Comparison of ENCODE assay signal across 2 cellular contexts in genomic region chr7:22811746-22812280, GRCh38.
TF ChIP-seq lines count a peak whose summit lies in the region.

No MANE protein-coding gene starts in this region.

TF ChIP-seq in IMR-90, 13 proteins besides CTCF, POLR2A, EP300 and RAD21:
- no peak for TF ChIP-seq NFE2L2 (IDR thresholded peaks at IDR 0.05; ENCODE audit: low read depth, low read length)
- no peak for TF ChIP-seq SMC3 (IDR thresholded peaks at IDR 0.05; ENCODE audit: low read depth, low read length)
- no peak for TF ChIP-seq BHLHE40 (IDR thresholded peaks at IDR 0.05; ENCODE audit: low read depth, low read length)
- TF ChIP-seq ELK1 (IDR thresholded peaks at IDR 0.05; ENCODE audit: borderline replicate concordance, low read depth, low read length), result no peak
- TF ChIP-seq RFX5 (IDR thresholded peaks at IDR 0.05; ENCODE audit: low read depth, low read length), result no peak
- TF ChIP-seq CEBPB (IDR thresholded peaks at IDR 0.05; ENCODE audit: low read depth, low read length), result no peak
- no peak for TF ChIP-seq CHD1 (IDR thresholded peaks at IDR 0.05; ENCODE audit: low read depth, low read length)
- TF ChIP-seq FOS (IDR thresholded peaks at IDR 0.05; ENCODE audit: low read depth, low read length), result no peak
- no peak for TF ChIP-seq USF2 (IDR thresholded peaks at IDR 0.05; ENCODE audit: low read depth, low read length)
- TF ChIP-seq MAFK (IDR thresholded peaks at IDR 0.05; ENCODE audit: low read depth, low read length), result no peak
- no peak for TF ChIP-seq MXI1 (IDR thresholded peaks at IDR 0.05; ENCODE audit: borderline replicate concordance, low read depth, low read length)
- TF ChIP-seq MAZ (IDR thresholded peaks at IDR 0.05; ENCODE audit: borderline replicate concordance, low read depth, low read length), result no peak
- no peak for TF ChIP-seq RCOR1 (IDR thresholded peaks at IDR 0.05; ENCODE audit: insufficient replicate concordance, low read length)
TF ChIP-seq in IMR-90: peak in this region for 0.

TF ChIP-seq in H1, 55 proteins besides CTCF, POLR2A, EP300 and RAD21:
- TF ChIP-seq RBBP5 (IDR thresholded peaks at IDR 0.05; ENCODE audit: borderline replicate concordance, low read depth, low read length), result no peak
- no peak for TF ChIP-seq MAFK (IDR thresholded peaks at IDR 0.05; ENCODE audit: low read depth, low read length)
- TF ChIP-seq SP2 (IDR thresholded peaks at IDR 0.05; ENCODE audit: low read length), result no peak
- TF ChIP-seq GTF2F1 (IDR thresholded peaks at IDR 0.05; ENCODE audit: borderline replicate concordance, low read depth, low read length), result no peak
- no peak for TF ChIP-seq KDM4A (IDR thresholded peaks at IDR 0.05; ENCODE audit: low read depth, low read length, severe bottlenecking)
- no peak for TF ChIP-seq SAP30 (IDR thresholded peaks at IDR 0.05; ENCODE audit: insufficient read depth, insufficient replicate concordance, low read length)
- TF ChIP-seq SIN3A (conservative IDR thresholded peaks at IDR 0.05 in 1 of 2, IDR thresholded peaks at IDR 0.05 in 1 of 2; ENCODE audit: low read depth in 1 of 2, low read length in 2 of 2), result no peak
- TF ChIP-seq SUZ12 (IDR thresholded peaks at IDR 0.05; ENCODE audit: low read length), result no peak
- no peak for TF ChIP-seq CBX8 (IDR thresholded peaks at IDR 0.05; ENCODE audit: borderline replicate concordance, low read depth, low read length)
- TF ChIP-seq NANOG (IDR thresholded peaks at IDR 0.05; ENCODE audit: insufficient read depth, low read depth, low read length, poor library complexity, severe bottlenecking), result no peak
- no peak for TF ChIP-seq SP4 (IDR thresholded peaks at IDR 0.05; ENCODE audit: low read length)
- no peak for TF ChIP-seq BACH1 (IDR thresholded peaks at IDR 0.05; ENCODE audit: low read length)
- no peak for TF ChIP-seq RNF2 (IDR thresholded peaks at IDR 0.05; ENCODE audit: borderline replicate concordance, low read depth, low read length, missing control alignments, poor library complexity, severe bottlenecking)
- no peak for TF ChIP-seq SP1 (IDR thresholded peaks at IDR 0.05; ENCODE audit: low read depth, low read length)
- TF ChIP-seq BRCA1 (IDR thresholded peaks at IDR 0.05; ENCODE audit: low read depth, low read length), result no peak
- TF ChIP-seq CREB1 (IDR thresholded peaks at IDR 0.05), result no peak
- no peak for TF ChIP-seq NRF1 (IDR thresholded peaks at IDR 0.05; ENCODE audit: low read depth, low read length)
